Comparison of ENCODE assay signal across 8 cellular contexts in the genomic region with DNA sequence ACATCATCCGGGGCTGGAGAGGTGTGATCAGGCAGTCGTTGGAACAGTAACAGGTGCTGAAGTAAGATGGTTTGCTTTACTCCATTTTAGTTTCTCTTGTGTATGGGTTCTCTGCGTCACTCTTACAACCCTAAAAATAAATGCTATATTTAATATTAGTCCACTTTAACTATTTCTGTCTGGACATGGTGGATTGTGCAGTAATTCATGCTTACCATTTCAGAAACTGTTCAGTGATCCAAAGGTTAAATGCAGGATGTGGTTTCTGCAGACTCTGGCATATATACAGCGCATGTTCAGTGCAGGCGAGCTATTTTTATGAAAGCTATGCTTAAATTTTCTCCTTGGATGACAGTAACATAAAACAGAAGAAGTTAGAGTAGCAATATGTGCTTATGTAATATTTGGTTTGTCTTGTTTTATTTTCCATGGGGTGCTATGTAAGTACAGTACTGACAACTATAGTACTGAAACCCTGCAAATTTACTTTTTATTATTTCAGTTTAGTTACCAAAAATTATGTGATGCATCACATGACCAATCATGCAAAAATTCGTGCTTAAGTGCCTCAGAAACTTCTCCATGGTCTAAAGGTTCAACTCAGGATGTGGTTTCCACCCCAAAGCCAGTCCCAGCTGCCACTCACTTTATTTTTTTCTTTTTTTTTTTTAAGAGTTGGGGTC. TPM values are rescaled to one million over a fixed set of nuclear protein-coding genes. Genes with fewer than 3 reads are reported as not detected.
A peak's percentile ranks its signal among the peaks of the same experiment; 100 is the strongest.
DNase-seq lines count a peak whose midpoint lies in the region; ATAC-seq, FAIRE-seq and TF ChIP-seq lines count a peak whose summit lies in the region.

No MANE protein-coding gene starts in this region.

- H3K27me3 ChIP-seq in BJ (ENCODE audit: control insufficient read depth, insufficient read depth, low read length), result no peaks in the 10 kb centered on the region
- H3K27me3 ChIP-seq in uterus, result no peaks in the 10 kb centered on the region

- no peak for TF ChIP-seq POLR2A in uterus (IDR thresholded peaks at IDR 0.05)

- intact Hi-C loops in activated CD4-positive, alpha-beta memory T cell treated with anti-CD3 and anti-CD28 coated beads for 36 hours (cut with micrococcal nuclease), result no loop called here
- intact Hi-C loops in sciatic nerve (cut with DNase I) (no loop called here), uterus (cut with DNase I; ENCODE audit: low total_unique reads) (no loop called here)

- TF ChIP-seq CTCF in BJ (IDR thresholded peaks at IDR 0.05; ENCODE audit: insufficient read depth, low read depth, low read length) (no peak), uterus (IDR thresholded peaks at IDR 0.05) (no peak)

- peak; percentile 30 for DNase-seq in BJ (ENCODE audit: low read depth)
- DNase-seq in GM19239 (ENCODE audit: insufficient read length, low spot score), result peak; percentile 29
- peak; percentile 31 for DNase-seq in activated CD4-positive, alpha-beta memory T cell treated with anti-CD3 and anti-CD28 coated beads for 36 hours
- no peak for DNase-seq in sciatic nerve (ENCODE audit: low spot score)
- DNase-seq in HTR-8/SVneo (ENCODE audit: insufficient read length, low spot score), result no peak
- DNase-seq in uterus, result no peak
- DNase-seq in globus pallidus (ENCODE audit: low spot score), result no peak

- H3K27me3 Mint-ChIP-seq in activated CD4-positive, alpha-beta memory T cell treated with anti-CD3 and anti-CD28 coated beads for 36 hours, result no peaks in the 10 kb centered on the region

- peak overlapping the region; percentile 91 for H3K27ac Mint-ChIP-seq in activated CD4-positive, alpha-beta memory T cell treated with anti-CD3 and anti-CD28 coated beads for 36 hours

- FAIRE-seq in GM19239 (lab: Jason Lieb, UNC) (peak; percentile 97), HTR-8/SVneo (lab: Jason Lieb, UNC) (no peak)

- no peak overlapping the region for H3K4me3 Mint-ChIP-seq in activated CD4-positive, alpha-beta memory T cell treated with anti-CD3 and anti-CD28 coated beads for 36 hours

- ATAC-seq in HG03139 (IDR thresholded peaks at IDR 0.05; ENCODE audit: unreplicated experiment), result peak; percentile 73
- ATAC-seq in sciatic nerve, result peak; percentile 41

- H3K9me3 ChIP-seq in uterus, result no peaks in the 10 kb centered on the region

- no peaks in the 10 kb centered on the region for H3K36me3 ChIP-seq in BJ (ENCODE audit: control insufficient read depth, insufficient read depth, low read length)
- H3K36me3 ChIP-seq in uterus, result no peaks in the 10 kb centered on the region

- H3K4me3 ChIP-seq in BJ (ENCODE audit: low read depth, low read length) (no peak overlapping the region), uterus (no peak overlapping the region)

- peaks cover 5% of the 10 kb centered on the region for H3K36me3 Mint-ChIP-seq in activated CD4-positive, alpha-beta memory T cell treated with anti-CD3 and anti-CD28 coated beads for 36 hours

- CTCF ChIA-PET in BJ (lab: Yijun Ruan, JAX), result interaction anchor here (0.6 kb wide), 1 partner anchor 12 kb away, joined by 3 read pairs; no protein-coding TSS in a partner anchor
- CTCF ChIA-PET in activated CD4-positive, alpha-beta memory T cell treated with anti-CD3 and anti-CD28 coated beads for 36 hours (lab: Charles Lee), result interaction anchor here (0.9 to 2.7 kb wide), 3 partner anchors 12 to 175 kb away, joined by 3 to 18 read pairs (median 4); no protein-coding TSS in a partner anchor

- H3K9me3 Mint-ChIP-seq in activated CD4-positive, alpha-beta memory T cell treated with anti-CD3 and anti-CD28 coated beads for 36 hours, result peaks cover 7% of the 10 kb centered on the region

- peaks cover 0 to 10% of the 10 kb centered on the region in 2 donors for H3K4me1 ChIP-seq in uterus

- POLR2A ChIA-PET in BJ (lab: Charles Lee), result no interaction called here
- POLR2A ChIA-PET in activated CD4-positive, alpha-beta memory T cell treated with anti-CD3 and anti-CD28 coated beads for 36 hours (lab: Charles Lee), result interaction anchor here (2.1 kb wide), 1 partner anchor 12 kb away, joined by 5 read pairs; no protein-coding TSS in a partner anchor

- H3K27ac ChIP-seq in uterus, result no peak overlapping the region

- peaks cover 41% of the 10 kb centered on the region for H3K4me1 Mint-ChIP-seq in activated CD4-positive, alpha-beta memory T cell treated with anti-CD3 and anti-CD28 coated beads for 36 hours (ENCODE audit: low read depth)

RNA-seq across cellular contexts. Expression of gene GRID1, which starts 46.6 kb away (rescaled TPM):
- 0.20 and 0.49 TPM in 2 replicates for polyA plus RNA-seq in BJ (2011; rRNA removed)
- polyA minus RNA-seq in BJ (2011; rRNA and poly(A)+ RNA removed), result 0.85 and 0.87 TPM in 2 replicates
- total RNA-seq in activated CD4-positive, alpha-beta memory T cell treated with anti-CD3 and anti-CD28 coated beads for 36 hours, result not detected
- 15.4 TPM for total RNA-seq in sciatic nerve
- 1 to 10 TPM in 3 of 4 donors, under 1 TPM in 1; 0.88 to 7.3 (median 4.1) TPM for total RNA-seq in uterus

Comparison
In these comparisons a context has a peak if more than half of its experiments do, and no peak if none do; other contexts are left out.
1. DNase-seq: peak in BJ (single experiment), GM19239 (single experiment) and activated CD4-positive, alpha-beta memory T cell treated with anti-CD3 and anti-CD28 coated beads for 36 hours (single experiment); none in sciatic nerve (single experiment), HTR-8/SVneo (single experiment), uterus (0 of 2) and globus pallidus (single experiment).